In the genomic region with DNA sequence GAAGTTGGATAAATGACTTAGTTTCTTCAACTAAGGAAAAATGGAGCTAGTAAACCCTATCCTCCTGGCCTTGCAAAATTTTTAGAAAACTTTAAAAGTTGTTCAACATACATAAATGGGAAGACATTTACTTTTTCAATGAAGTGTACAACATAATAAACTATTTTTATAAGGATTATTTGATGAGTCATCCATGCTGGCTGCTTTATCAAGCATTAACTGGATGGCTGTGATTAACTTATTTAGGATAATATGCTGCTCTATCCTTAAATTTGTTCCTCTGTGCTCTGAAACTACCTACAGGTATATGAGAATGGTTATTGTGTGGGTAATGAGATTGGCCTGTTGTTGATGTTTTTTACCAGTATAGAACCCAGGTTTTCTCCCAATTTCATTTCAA, we compare ENCODE assay signal across 2 cellular contexts.
TF ChIP-seq lines count a peak whose summit lies in the region.

No MANE protein-coding gene starts in this region.

TF ChIP-seq in HepG2, 621 proteins besides CTCF, POLR2A, EP300 and RAD21:
- peak; percentile 79 for TF ChIP-seq NFE2L2 (IDR thresholded peaks at IDR 0.05; ENCODE audit: low read length)
- TF ChIP-seq THAP11 (CRISPR knock-in tag; IDR thresholded peaks at IDR 0.05), result no peak

TF ChIP-seq in WTC11, 78 proteins besides CTCF, POLR2A, EP300 and RAD21:
- no peak for TF ChIP-seq JAZF1 (CRISPR knock-in tag; IDR thresholded peaks at IDR 0.05)
- TF ChIP-seq SOX15 (CRISPR knock-in tag; IDR thresholded peaks at IDR 0.05), result no peak
- TF ChIP-seq E2F4 (CRISPR knock-in tag; IDR thresholded peaks at IDR 0.05; ENCODE audit: borderline replicate concordance, low read depth), result no peak
- TF ChIP-seq, protein P1, sequence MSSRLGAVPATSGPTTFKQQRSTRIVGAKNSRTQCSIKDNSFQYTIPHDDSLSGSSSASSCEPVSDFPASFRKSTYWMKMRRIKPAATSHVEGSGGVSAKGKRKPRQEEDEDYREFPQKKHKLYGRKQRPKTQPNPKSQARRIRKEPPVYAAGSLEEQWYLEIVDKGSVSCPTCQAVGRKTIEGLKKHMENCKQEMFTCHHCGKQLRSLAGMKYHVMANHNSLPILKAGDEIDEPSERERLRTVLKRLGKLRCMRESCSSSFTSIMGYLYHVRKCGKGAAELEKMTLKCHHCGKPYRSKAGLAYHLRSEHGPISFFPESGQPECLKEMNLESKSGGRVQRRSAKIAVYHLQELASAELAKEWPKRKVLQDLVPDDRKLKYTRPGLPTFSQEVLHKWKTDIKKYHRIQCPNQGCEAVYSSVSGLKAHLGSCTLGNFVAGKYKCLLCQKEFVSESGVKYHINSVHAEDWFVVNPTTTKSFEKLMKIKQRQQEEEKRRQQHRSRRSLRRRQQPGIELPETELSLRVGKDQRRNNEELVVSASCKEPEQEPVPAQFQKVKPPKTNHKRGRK (CRISPR knock-in tag; IDR thresholded peaks at IDR 0.05; ENCODE audit: borderline replicate concordance), result no peak
- TF ChIP-seq MYBL2 (CRISPR knock-in tag; IDR thresholded peaks at IDR 0.05), result no peak
- TF ChIP-seq, protein P2, sequence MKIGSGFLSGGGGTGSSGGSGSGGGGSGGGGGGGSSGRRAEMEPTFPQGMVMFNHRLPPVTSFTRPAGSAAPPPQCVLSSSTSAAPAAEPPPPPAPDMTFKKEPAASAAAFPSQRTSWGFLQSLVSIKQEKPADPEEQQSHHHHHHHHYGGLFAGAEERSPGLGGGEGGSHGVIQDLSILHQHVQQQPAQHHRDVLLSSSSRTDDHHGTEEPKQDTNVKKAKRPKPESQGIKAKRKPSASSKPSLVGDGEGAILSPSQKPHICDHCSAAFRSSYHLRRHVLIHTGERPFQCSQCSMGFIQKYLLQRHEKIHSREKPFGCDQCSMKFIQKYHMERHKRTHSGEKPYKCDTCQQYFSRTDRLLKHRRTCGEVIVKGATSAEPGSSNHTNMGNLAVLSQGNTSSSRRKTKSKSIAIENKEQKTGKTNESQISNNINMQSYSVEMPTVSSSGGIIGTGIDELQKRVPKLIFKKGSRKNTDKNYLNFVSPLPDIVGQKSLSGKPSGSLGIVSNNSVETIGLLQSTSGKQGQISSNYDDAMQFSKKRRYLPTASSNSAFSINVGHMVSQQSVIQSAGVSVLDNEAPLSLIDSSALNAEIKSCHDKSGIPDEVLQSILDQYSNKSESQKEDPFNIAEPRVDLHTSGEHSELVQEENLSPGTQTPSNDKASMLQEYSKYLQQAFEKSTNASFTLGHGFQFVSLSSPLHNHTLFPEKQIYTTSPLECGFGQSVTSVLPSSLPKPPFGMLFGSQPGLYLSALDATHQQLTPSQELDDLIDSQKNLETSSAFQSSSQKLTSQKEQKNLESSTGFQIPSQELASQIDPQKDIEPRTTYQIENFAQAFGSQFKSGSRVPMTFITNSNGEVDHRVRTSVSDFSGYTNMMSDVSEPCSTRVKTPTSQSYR (CRISPR knock-in tag; IDR thresholded peaks at IDR 0.05), result no peak
- no peak for TF ChIP-seq ZNF263 (CRISPR knock-in tag; IDR thresholded peaks at IDR 0.05; ENCODE audit: low read depth)
TF ChIP-seq in WTC11: peak in this region for 0.
